16 cellular contexts compared by ENCODE assay signal in the genomic region with DNA sequence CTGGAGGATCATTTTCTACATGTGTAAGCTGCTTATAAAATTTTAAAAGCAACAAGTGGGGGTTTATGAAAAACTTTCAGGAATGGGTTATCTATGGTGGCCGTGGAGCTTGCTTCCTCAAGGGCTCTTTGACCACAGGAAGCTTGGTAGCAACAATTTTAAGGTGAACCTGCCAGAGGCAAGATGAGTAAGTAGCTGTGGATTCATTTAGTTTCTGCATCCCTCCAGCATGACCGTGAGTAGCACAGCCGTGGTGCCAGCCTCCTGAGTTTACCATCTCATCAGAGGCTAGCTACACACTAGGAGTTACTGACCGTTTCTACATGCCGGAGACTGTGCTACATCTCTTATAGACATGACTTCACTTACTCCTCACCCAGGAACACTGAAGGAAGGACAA. TPM values are rescaled to one million over a fixed set of nuclear protein-coding genes. Genes with fewer than 3 reads are reported as not detected.
DNase-seq lines count a peak whose midpoint lies in the region; ATAC-seq, FAIRE-seq and TF ChIP-seq lines count a peak whose summit lies in the region.
"Had no signal": no experiment of that assay in that cellular context is flagged by ENCODE, and none has a peak within 500 bp of the region (broad histone marks: within the 10 kb centered on the region; RNA-seq: fewer than 3 reads in every experiment).

No MANE protein-coding gene starts in this region.

- H3K9me3 ChIP-seq in GM23248 (ENCODE audit: low read depth) (no peaks in the 10 kb centered on the region), GM12878 (replicated peaks; ENCODE audit: control insufficient read depth, insufficient read depth, low read length) (no peaks in the 10 kb centered on the region), testis (no peaks in the 10 kb centered on the region)

- H4K20me1 ChIP-seq in GM23248 (ENCODE audit: insufficient read depth) (no peaks in the 10 kb centered on the region), GM12878 (ENCODE audit: control insufficient read depth, insufficient read depth) (no peaks in the 10 kb centered on the region)

- no peak for ATAC-seq in GM12878
- no peak for ATAC-seq in sciatic nerve
- ATAC-seq: left lobe of liver had no signal

- H3K4me3 ChIP-seq in GM23248 (no peak overlapping the region), NB4 (ENCODE audit: low read depth, low read length) (no peak overlapping the region), GM12878 (no peak overlapping the region), coronary artery (no peak overlapping the region), testis (no peak overlapping the region)
- H3K4me3 ChIP-seq: hepatocyte had no signal

- BruUV-seq in GM12878 (replicated peaks; lab: Mats Ljungman, UMichigan): TSS peak; percentile 56

- CTCF ChIA-PET in GM12878 (lab: Yijun Ruan, JAX): interaction anchor here (1.1 to 5.0 kb wide), 8 partner anchors 9 to 125 kb away, joined by 3 to 24 read pairs (median 4); a partner anchor contains a TSS

- 56 to 60% methylated on average over 5 of the region's 5 CpGs for WGBS in GM23248 (ENCODE audit: low coverage in 1 of 2, low lambda C conversion rate in 2 of 2, missing lambda C conversion rate in 2 of 2), 2 experiments
- WGBS in GM12878 (ENCODE audit: insufficient coverage, insufficient replicate concordance, low lambda C conversion rate, missing lambda C conversion rate): 43% methylated on average over 5 of the region's 5 CpGs
- WGBS in testis, 2 donors: 71 to 72% methylated on average over 5 of the region's 5 CpGs

- no peaks in the 10 kb centered on the region for H3K27me3 Mint-ChIP-seq in nephron progenitor cell (ENCODE audit: low read depth, poor library complexity)

- H3K79me2 ChIP-seq in GM23248 (ENCODE audit: insufficient read depth) (no peaks in the 10 kb centered on the region), GM12878 (ENCODE audit: control insufficient read depth, insufficient read depth, low read length) (no peaks in the 10 kb centered on the region)
- H3K79me2 ChIP-seq: hepatocyte had no signal

- H3K9me2 ChIP-seq in GM23248 (ENCODE audit: insufficient read depth): no peaks in the 10 kb centered on the region

- DNase-seq in GM23248: peak; percentile 59
- peak; percentile 53 for DNase-seq in NB4 (ENCODE audit: low read depth)
- DNase-seq in GM12878 (ENCODE audit: low read depth, low spot score): no peak
- no peak for DNase-seq in nephron progenitor cell
- DNase-seq in coronary artery (ENCODE audit: low spot score): no peak
- DNase-seq in testis: no peak
- DNase-seq in sciatic nerve (ENCODE audit: low spot score): no peak
- DNase-seq: activated CD8-positive, alpha-beta memory T cell treated with anti-CD3 and anti-CD28 coated beads, Interleukin-2, amount 50 U/mL, for 48 hours; C1 segment of cervical spinal cord; NCI-H1694 treated with DMSO at 0.1 percent for 48 hours; NCI-H524; stimulated activated CD4-positive, alpha-beta T cell treated with anti-CD3 and anti-CD28 coated beads, Interleukin-12 subunit alpha, Interleukin-12 subunit beta, amount 100 ng/mL, for 4 hours; T-helper 1 cell had no signal

- H3K27ac Mint-ChIP-seq in nephron progenitor cell: peak overlapping the region; percentile 18

- POLR2A ChIA-PET in GM12878 (lab: Charles Lee): interaction anchor here (0.8 kb wide), 1 partner anchor 19 kb away, joined by 3 read pairs; no protein-coding TSS in a partner anchor

- in situ Hi-C loops in GM23248 (cut with MboI): no loop called here
- in situ Hi-C loops in GM12878 (cut with MboI): no loop called here

- peaks cover 37% of the 10 kb centered on the region for H3K4me1 Mint-ChIP-seq in nephron progenitor cell

- H3K27ac ChIP-seq in GM23248 (0 out of 2 replicates have a peak overlapping the region, but pooled peaks have one; percentile 18), GM12878 (ENCODE audit: control insufficient read depth, insufficient read depth) (no peak overlapping the region), coronary artery (no peak overlapping the region), testis (no peak overlapping the region)
- H3K27ac ChIP-seq: hepatocyte had no signal

- TF ChIP-seq POLR2A in NB4 (IDR thresholded peaks at IDR 0.05; ENCODE audit: extremely low read depth, insufficient read length) (no peak), GM12878 (IDR thresholded peaks at IDR 0.05; ENCODE audit: low read depth, low read length) (no peak), testis (IDR thresholded peaks at IDR 0.05) (no peak)

- H3K4me3 Mint-ChIP-seq in nephron progenitor cell: no peak overlapping the region

- no peak overlapping the region for H3K9ac ChIP-seq in GM23248
- H3K9ac ChIP-seq in GM12878 (ENCODE audit: control insufficient read depth, insufficient read depth, low read length): no peak overlapping the region

- H3K36me3 ChIP-seq in GM23248 (ENCODE audit: low read depth) (peaks cover 12% of the 10 kb centered on the region; the same call in 1 of the 2 replicates), GM12878 (ENCODE audit: control insufficient read depth in 2 of 2, insufficient read depth in 2 of 2, low read length in 1 of 2) (peaks cover 6 to 11% of the 10 kb centered on the region in 2 experiments; a peak in 3 of 4 replicates), testis (ENCODE audit: low read depth, missing control alignments) (no peaks in the 10 kb centered on the region)

- SMC1A ChIA-PET in GM12878 (lab: Charles Lee; ENCODE audit: uncharacterized antibody, unreplicated experiment): no interaction called here

- peak; percentile 31 for FAIRE-seq in GM12878 (lab: Jason Lieb, UNC)
- FAIRE-seq: RCC 7860 had no signal

- no peak for TF ChIP-seq EP300 in GM12878 (IDR thresholded peaks at IDR 0.05; ENCODE audit: borderline replicate concordance in 1 of 2, control insufficient read depth in 1 of 2, low read depth in 2 of 2, low read length in 2 of 2)

- no peaks in the 10 kb centered on the region for H3K9me3 Mint-ChIP-seq in nephron progenitor cell

- intact Hi-C loops in GM12878 (cut with micrococcal nuclease; ENCODE audit: unreplicated experiment) (no loop called here), testis (cut with DNase I; ENCODE audit: low total_unique reads) (no loop called here), sciatic nerve (cut with DNase I) (no loop called here)

- RAD21 ChIA-PET in GM12878 (lab: Charles Lee; ENCODE audit: unreplicated experiment): no interaction called here

- H3K4me1 ChIP-seq in GM23248 (ENCODE audit: insufficient read depth): peaks cover 30% of the 10 kb centered on the region
- H3K4me1 ChIP-seq in GM12878 (ENCODE audit: control insufficient read depth, insufficient read depth, low read length): no peaks in the 10 kb centered on the region
- peaks cover 11% of the 10 kb centered on the region for H3K4me1 ChIP-seq in testis

- H3F3A ChIP-seq in GM23248 (ENCODE audit: insufficient read depth): peaks cover 38% of the 10 kb centered on the region

- no peak overlapping the region for H2AFZ ChIP-seq in GM23248
- H2AFZ ChIP-seq in GM12878 (ENCODE audit: control insufficient read depth, low read depth, low read length): no peak overlapping the region
- H2AFZ ChIP-seq: hepatocyte had no signal

- no peak for TF ChIP-seq RAD21 in GM12878 (IDR thresholded peaks at IDR 0.05; ENCODE audit: insufficient read depth, low read depth, low read length)

- H3K27me3 ChIP-seq in GM23248 (replicated peaks; ENCODE audit: insufficient read depth) (no peaks in the 10 kb centered on the region), GM12878 (replicated peaks in 1 of 2; ENCODE audit: control insufficient read depth in 2 of 2, insufficient read depth in 2 of 2, low read length in 1 of 2) (no peaks in the 10 kb centered on the region), testis (no peaks in the 10 kb centered on the region)
- H3K27me3 ChIP-seq: hepatocyte had no signal

- no peak overlapping the region for H3K4me2 ChIP-seq in GM23248 (ENCODE audit: unreplicated experiment)
- no peak overlapping the region for H3K4me2 ChIP-seq in GM12878 (ENCODE audit: control insufficient read depth, insufficient read depth)
- H3K4me2 ChIP-seq: hepatocyte had no signal

- TF ChIP-seq CTCF in NB4 (IDR thresholded peaks at IDR 0.05; ENCODE audit: low read depth, low read length) (no peak), GM12878 (IDR thresholded peaks at IDR 0.05 in 2 of 3, conservative IDR thresholded peaks at IDR 0.05 in 1 of 3; ENCODE audit: control insufficient read depth in 2 of 3, extremely low read depth in 1 of 3, insufficient read depth in 1 of 3, low read depth in 3 of 3, low read length in 3 of 3) (no peak), nephron progenitor cell (IDR thresholded peaks at IDR 0.05) (no peak), coronary artery (IDR thresholded peaks at IDR 0.05) (no peak), testis (IDR thresholded peaks at IDR 0.05) (no peak)

- peaks cover 21% of the 10 kb centered on the region for H3K36me3 Mint-ChIP-seq in nephron progenitor cell (ENCODE audit: low read depth)

RNA-seq across cellular contexts. Expression of a gene that starts 30.0 kb away (rescaled TPM):
- 7.0 and 7.6 TPM in 2 replicates for total RNA-seq in GM23248 (2014; rRNA removed; shearing (Covaris generic))
- polyA plus RNA-seq in GM23248 (2016; fragmentation: Nextera tagmentation; extraction: Ambion mirVana) (2.0 and 2.8 TPM in 2 replicates), GM12878 (2011; rRNA removed) (0.19 and 0.48 TPM in 2 replicates), GM12878 (2014; fragmentation: Illumina TruSeq; extraction: Trizol) (0.13 TPM in 1 of 2 replicates, not detected in the other), GM12878 (2014; fragmentation: Nextera tagmentation; extraction: Ambion mirVana) (under 1 TPM in 1 of 2 experiments, not detected in 1; 0.04 TPM), GM12878 (2014; rRNA removed) (0.69 and 0.79 TPM in 2 replicates), GM12878 (2016; fragmentation: Nextera tagmentation; extraction: Ambion mirVana) (under 1 TPM; 0.12 to 0.13 TPM), testis (ENCODE audit: insufficient read depth, low read depth, low replicate concordance) (8.1 TPM)
- 2.0 and 2.4 TPM in 2 replicates for total RNA-seq in GM12878 (2013; cell fraction: nucleolus; rRNA removed)
- total RNA-seq in GM12878 (2014; rRNA removed) (0.33 and 0.51 TPM in 2 replicates), GM12878 (2014; rRNA removed; fragmentation: Illumina TruSeq; extraction: Trizol) (0.18 TPM in 2 replicates), GM12878 (2021) (0.69 and 1.1 TPM in 2 replicates), testis (10 to 100 TPM; 13.7 to 16.4 TPM), sciatic nerve (77.7 TPM)
- 0.13 TPM for polyA plus RNA-seq in GM12878 (2011; ENCODE audit: low read depth)
- polyA plus RNA-seq in GM12878 (2011; cell fraction: cytosol; rRNA removed): 0.49 and 0.82 TPM in 2 replicates
- polyA plus RNA-seq in GM12878 (2011; cell fraction: nucleus; rRNA removed): 3.7 and 5.2 TPM in 2 replicates
- 0.29 and 0.49 TPM in 2 replicates for polyA plus RNA-seq in GM12878 (2012)
- polyA minus RNA-seq in GM12878 (2011; rRNA and poly(A)+ RNA removed): 0.46 and 0.59 TPM in 2 replicates
- polyA minus RNA-seq in GM12878 (2011; cell fraction: cytosol; rRNA and poly(A)+ RNA removed): 0.52 and 0.53 TPM in 2 replicates
- polyA minus RNA-seq in GM12878 (2011; cell fraction: nucleus; rRNA and poly(A)+ RNA removed): 0.73 and 1.2 TPM in 2 replicates

RNA-seq across cellular contexts. Expression of a gene that starts 32.8 kb away (rescaled TPM):
- 16.6 and 27.8 TPM in 2 replicates for total RNA-seq in GM23248 (2014; rRNA removed; shearing (Covaris generic))
- polyA plus RNA-seq in GM23248 (2016; fragmentation: Nextera tagmentation; extraction: Ambion mirVana): 13.0 and 15.7 TPM in 2 replicates
- 125 and 145 TPM in 2 replicates for total RNA-seq in GM12878 (2013; cell fraction: nucleolus; rRNA removed)
- total RNA-seq in GM12878 (2014; rRNA removed): 23.0 and 24.9 TPM in 2 replicates
- 23.5 and 23.6 TPM in 2 replicates for total RNA-seq in GM12878 (2014; rRNA removed; fragmentation: Illumina TruSeq; extraction: Trizol)
- total RNA-seq in GM12878 (2021): 28.7 and 35.9 TPM in 2 replicates
- 5.3 TPM for polyA plus RNA-seq in GM12878 (2011; ENCODE audit: low read depth)
- 29.7 and 30.9 TPM in 2 replicates for polyA plus RNA-seq in GM12878 (2011; rRNA removed)
- 14.0 and 16.3 TPM in 2 replicates for polyA plus RNA-seq in GM12878 (2011; cell fraction: cytosol; rRNA removed)
- 24.0 and 27.3 TPM in 2 replicates for polyA plus RNA-seq in GM12878 (2011; cell fraction: nucleus; rRNA removed)
- 5.8 and 10.7 TPM in 2 replicates for polyA plus RNA-seq in GM12878 (2012)
- polyA plus RNA-seq in GM12878 (2014; fragmentation: Illumina TruSeq; extraction: Trizol): 10.9 and 14.0 TPM in 2 replicates
- polyA plus RNA-seq in GM12878 (2014; fragmentation: Nextera tagmentation; extraction: Ambion mirVana): 1 to 10 TPM; 3.9 to 4.3 TPM
- polyA plus RNA-seq in GM12878 (2014; rRNA removed): 17.5 and 23.8 TPM in 2 replicates
- polyA plus RNA-seq in GM12878 (2016; fragmentation: Nextera tagmentation; extraction: Ambion mirVana): 10 to 100 TPM; 22.9 to 24.6 TPM
- polyA minus RNA-seq in GM12878 (2011; rRNA and poly(A)+ RNA removed): 29.7 and 38.8 TPM in 2 replicates
- 12.1 and 15.4 TPM in 2 replicates for polyA minus RNA-seq in GM12878 (2011; cell fraction: cytosol; rRNA and poly(A)+ RNA removed)
- 19.2 and 33.0 TPM in 2 replicates for polyA minus RNA-seq in GM12878 (2011; cell fraction: nucleus; rRNA and poly(A)+ RNA removed)
- 10 to 100 TPM; 29.0 to 34.6 TPM for total RNA-seq in testis
- 11.4 TPM for polyA plus RNA-seq in testis (ENCODE audit: insufficient read depth, low read depth, low replicate concordance)
- total RNA-seq in sciatic nerve: 26.0 TPM

RNA-seq across cellular contexts. Expression of a gene that starts 33.6 kb away (rescaled TPM):
- not detected in 2 replicates for total RNA-seq in GM23248 (2014; rRNA removed; shearing (Covaris generic))
- polyA plus RNA-seq in GM23248 (2016; fragmentation: Nextera tagmentation; extraction: Ambion mirVana) (not detected in 2 replicates), GM12878 (2011; rRNA removed) (not detected in 2 replicates), GM12878 (2014; fragmentation: Illumina TruSeq; extraction: Trizol) (0.03 TPM in 1 of 2 replicates, not detected in the other), GM12878 (2014; fragmentation: Nextera tagmentation; extraction: Ambion mirVana) (under 1 TPM in 1 of 2 experiments, not detected in 1; 0.04 TPM), GM12878 (2014; rRNA removed) (0.06 and 0.10 TPM in 2 replicates), GM12878 (2016; fragmentation: Nextera tagmentation; extraction: Ambion mirVana) (not detected), testis (ENCODE audit: insufficient read depth, low read depth, low replicate concordance) (5.1 TPM)
- not detected in 2 replicates for total RNA-seq in GM12878 (2013; cell fraction: nucleolus; rRNA removed)
- total RNA-seq in GM12878 (2014; rRNA removed) (not detected in 2 replicates), GM12878 (2014; rRNA removed; fragmentation: Illumina TruSeq; extraction: Trizol) (not detected in 2 replicates), GM12878 (2021) (0.11 TPM in 1 of 2 replicates, not detected in the other), testis (1 to 10 TPM; 5.3 to 5.6 TPM), sciatic nerve (not detected)
- not detected for polyA plus RNA-seq in GM12878 (2011; ENCODE audit: low read depth)
- polyA plus RNA-seq in GM12878 (2011; cell fraction: cytosol; rRNA removed): 0.03 TPM in 1 of 2 replicates, not detected in the other
- polyA plus RNA-seq in GM12878 (2011; cell fraction: nucleus; rRNA removed): 0.04 TPM in 1 of 2 replicates, not detected in the other
- 0.14 and 0.38 TPM in 2 replicates for polyA plus RNA-seq in GM12878 (2012)
- not detected in 2 replicates for polyA minus RNA-seq in GM12878 (2011; rRNA and poly(A)+ RNA removed)
- polyA minus RNA-seq in GM12878 (2011; cell fraction: cytosol; rRNA and poly(A)+ RNA removed): not detected in 2 replicates
- not detected in 2 replicates for polyA minus RNA-seq in GM12878 (2011; cell fraction: nucleus; rRNA and poly(A)+ RNA removed)
- total RNA-seq: hepatocyte had no signal
- polyA plus RNA-seq: hepatocyte had no signal

RNA-seq across cellular contexts. Expression of a gene that starts 55.5 kb away (rescaled TPM):
- total RNA-seq in GM23248 (2014; rRNA removed; shearing (Covaris generic)): 5.6 and 12.1 TPM in 2 replicates
- polyA plus RNA-seq in GM23248 (2016; fragmentation: Nextera tagmentation; extraction: Ambion mirVana): 2.5 and 3.1 TPM in 2 replicates
- total RNA-seq in GM12878 (2013; cell fraction: nucleolus; rRNA removed): 12.4 and 16.1 TPM in 2 replicates
- 0.16 TPM in 1 of 2 replicates, not detected in the other for total RNA-seq in GM12878 (2014; rRNA removed)
- total RNA-seq in GM12878 (2014; rRNA removed; fragmentation: Illumina TruSeq; extraction: Trizol): not detected in 2 replicates
- total RNA-seq in GM12878 (2021): 0.46 and 0.58 TPM in 2 replicates
- not detected for polyA plus RNA-seq in GM12878 (2011; ENCODE audit: low read depth)
- 5.0 and 8.6 TPM in 2 replicates for polyA plus RNA-seq in GM12878 (2011; rRNA removed)
- polyA plus RNA-seq in GM12878 (2011; cell fraction: cytosol; rRNA removed): 10.1 and 17.7 TPM in 2 replicates
- polyA plus RNA-seq in GM12878 (2011; cell fraction: nucleus; rRNA removed): 65.4 and 67.1 TPM in 2 replicates
- 0.11 and 0.36 TPM in 2 replicates for polyA plus RNA-seq in GM12878 (2012)
- polyA plus RNA-seq in GM12878 (2014; fragmentation: Illumina TruSeq; extraction: Trizol): not detected in 2 replicates
- not detected for polyA plus RNA-seq in GM12878 (2014; fragmentation: Nextera tagmentation; extraction: Ambion mirVana)
- polyA plus RNA-seq in GM12878 (2014; rRNA removed): 0.30 and 1.00 TPM in 2 replicates
- under 1 TPM; 0.23 to 0.29 TPM for polyA plus RNA-seq in GM12878 (2016; fragmentation: Nextera tagmentation; extraction: Ambion mirVana)
- polyA minus RNA-seq in GM12878 (2011; rRNA and poly(A)+ RNA removed): 2.9 and 6.4 TPM in 2 replicates
- 2.3 and 3.7 TPM in 2 replicates for polyA minus RNA-seq in GM12878 (2011; cell fraction: cytosol; rRNA and poly(A)+ RNA removed)
- 3.4 and 5.3 TPM in 2 replicates for polyA minus RNA-seq in GM12878 (2011; cell fraction: nucleus; rRNA and poly(A)+ RNA removed)
- total RNA-seq in testis: 10 to 100 TPM; 13.4 to 14.0 TPM
- 6.2 TPM for polyA plus RNA-seq in testis (ENCODE audit: insufficient read depth, low read depth, low replicate concordance)
- total RNA-seq in sciatic nerve: 52.0 TPM

RNA-seq across cellular contexts. Expression of a gene that starts 58.3 kb away (rescaled TPM):
- total RNA-seq in GM23248 (2014; rRNA removed; shearing (Covaris generic)): 16.4 and 31.7 TPM in 2 replicates
- polyA plus RNA-seq in GM23248 (2016; fragmentation: Nextera tagmentation; extraction: Ambion mirVana) (11.2 and 15.4 TPM in 2 replicates), GM12878 (2011; rRNA removed) (10.8 and 17.2 TPM in 2 replicates), GM12878 (2014; fragmentation: Illumina TruSeq; extraction: Trizol) (7.6 and 9.9 TPM in 2 replicates), GM12878 (2014; fragmentation: Nextera tagmentation; extraction: Ambion mirVana) (1 to 10 TPM in 1 of 2 experiments, under 1 TPM in 1; 1.00 to 3.3 TPM), GM12878 (2014; rRNA removed) (25.3 and 26.3 TPM in 2 replicates), GM12878 (2016; fragmentation: Nextera tagmentation; extraction: Ambion mirVana) (10 to 100 TPM; 16.3 to 18.7 TPM), testis (ENCODE audit: insufficient read depth, low read depth, low replicate concordance) (80.7 TPM)
- 40.4 and 45.4 TPM in 2 replicates for total RNA-seq in GM12878 (2013; cell fraction: nucleolus; rRNA removed)
- total RNA-seq in GM12878 (2014; rRNA removed) (13.6 and 16.3 TPM in 2 replicates), GM12878 (2014; rRNA removed; fragmentation: Illumina TruSeq; extraction: Trizol) (14.5 and 18.8 TPM in 2 replicates), GM12878 (2021) (23.6 and 27.8 TPM in 2 replicates), testis (10 to 100 TPM; 58.9 to 70.7 TPM), sciatic nerve (28.9 TPM)
- 8.7 TPM for polyA plus RNA-seq in GM12878 (2011; ENCODE audit: low read depth)
- 19.4 and 33.6 TPM in 2 replicates for polyA plus RNA-seq in GM12878 (2011; cell fraction: cytosol; rRNA removed)
- 68.9 and 75.7 TPM in 2 replicates for polyA plus RNA-seq in GM12878 (2011; cell fraction: nucleus; rRNA removed)
- 21.0 and 24.5 TPM in 2 replicates for polyA plus RNA-seq in GM12878 (2012)
- 11.6 and 23.8 TPM in 2 replicates for polyA minus RNA-seq in GM12878 (2011; rRNA and poly(A)+ RNA removed)
- polyA minus RNA-seq in GM12878 (2011; cell fraction: cytosol; rRNA and poly(A)+ RNA removed): 8.4 and 10.8 TPM in 2 replicates
- polyA minus RNA-seq in GM12878 (2011; cell fraction: nucleus; rRNA and poly(A)+ RNA removed): 20.1 and 31.1 TPM in 2 replicates

Comparison
In these comparisons a context has a peak if more than half of its experiments do, and no peak if none do; other contexts are left out.
1. DNase-seq: peak in GM23248 (single experiment) and NB4 (single experiment); none in GM12878 (single experiment), nephron progenitor cell (single experiment), coronary artery (single experiment), testis (single experiment) and sciatic nerve (single experiment).